Comparison of ENCODE assay signal across 20 cellular contexts in the genomic region with DNA sequence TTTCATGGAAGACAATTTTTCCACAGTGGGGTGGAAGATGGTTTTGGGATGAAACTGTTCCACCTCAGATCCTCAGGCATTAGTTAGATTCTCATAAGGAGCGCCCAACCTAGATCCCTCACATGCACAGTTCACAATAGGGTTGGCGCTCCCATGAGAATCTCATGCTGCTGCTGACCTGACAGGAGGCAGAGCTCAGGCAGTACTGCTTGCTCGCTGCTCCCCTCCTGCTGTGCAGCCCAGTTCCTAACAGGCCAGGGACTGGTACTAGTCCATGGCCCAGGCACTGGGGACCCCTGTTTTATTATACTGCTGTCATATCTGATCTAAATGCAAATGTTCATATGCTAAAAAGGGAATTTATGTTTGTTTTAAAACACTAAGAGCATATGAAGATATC. TPM values are rescaled to one million over a fixed set of nuclear protein-coding genes. Genes with fewer than 3 reads are reported as not detected.
A peak's percentile ranks its signal among the peaks of the same experiment; 100 is the strongest.
DNase-seq lines count a peak whose midpoint lies in the region; ATAC-seq and TF ChIP-seq lines count a peak whose summit lies in the region.
"Had no signal": no experiment of that assay in that cellular context is flagged by ENCODE, and none has a peak within 500 bp of the region (broad histone marks: within the 10 kb centered on the region; RNA-seq: fewer than 3 reads in every experiment).

No MANE protein-coding gene starts in this region.

- no peak overlapping the region for H3K4me3 Mint-ChIP-seq in GM23338
- H3K4me3 Mint-ChIP-seq in T-helper 17 cell = no peak overlapping the region
- H3K4me3 Mint-ChIP-seq in glutamatergic neuron (ENCODE audit: unreplicated experiment) = no peak overlapping the region
- H3K4me3 Mint-ChIP-seq: CD8-positive, alpha-beta T cell had no signal

- DNase-seq in GM23338 (ENCODE audit: low spot score) (peak; percentile 24), T-helper 17 cell (no peak), glutamatergic neuron (peak; percentile 51), DMS 273 (lab: John Stamatoyannopoulos, UW; ENCODE audit: unreplicated experiment) (no peak), MV-4-11 (lab: John Stamatoyannopoulos, UW) (no peak), anterior cingulate cortex (lab: John Stamatoyannopoulos, UW) (no peak)
- DNase-seq: C1 segment of cervical spinal cord; Caco-2; CD8-positive, alpha-beta T cell; DMS 273 treated with DMSO at 0.1 percent for 48 hours; DMS79; EL; GDM1; H7 had no signal

- H3K79me2 ChIP-seq in GM23338 (replicated peaks; ENCODE audit: insufficient read depth) = no peaks in the 10 kb centered on the region

- H3K9me2 ChIP-seq in GM23338 (ENCODE audit: insufficient read depth) = no peaks in the 10 kb centered on the region

- no peaks in the 10 kb centered on the region for H3K9me3 ChIP-seq in T-helper 17 cell (ENCODE audit: control insufficient read depth, low read length, poor library complexity, severe bottlenecking)
- H3K9me3 ChIP-seq: Caco-2 had no signal

- no peak overlapping the region for H3K27ac Mint-ChIP-seq in GM23338
- H3K27ac Mint-ChIP-seq in T-helper 17 cell = peak overlapping the region; percentile 9
- H3K27ac Mint-ChIP-seq in glutamatergic neuron (ENCODE audit: unreplicated experiment) = no peak overlapping the region
- H3K27ac Mint-ChIP-seq: CD8-positive, alpha-beta T cell had no signal

- H3K27ac ChIP-seq in GM23338 (ENCODE audit: low read depth) = no peak overlapping the region

- no peak overlapping the region for H3K4me2 ChIP-seq in GM23338

- no peaks in the 10 kb centered on the region for H3K27me3 ChIP-seq in GM23338 (ENCODE audit: insufficient read depth)

- H3F3A ChIP-seq in GM23338 (replicated peaks; ENCODE audit: low read depth) = no peaks in the 10 kb centered on the region; the same call in 1 of the 2 replicates

- peaks cover 13% of the 10 kb centered on the region; the same call in 1 of the 2 replicates for H4K20me1 ChIP-seq in GM23338 (replicated peaks; ENCODE audit: insufficient read depth)

- no peak overlapping the region for H3K4me3 ChIP-seq in GM23338
- H3K4me3 ChIP-seq: GM12878 had no signal

- H3K4me1 Mint-ChIP-seq in GM23338 (no peaks in the 10 kb centered on the region), T-helper 17 cell (peaks cover 4% of the 10 kb centered on the region), glutamatergic neuron (ENCODE audit: low read depth, unreplicated experiment) (peaks cover 3% of the 10 kb centered on the region)

- no peak for TF ChIP-seq CTCF in GM23338 (conservative IDR thresholded peaks at IDR 0.05; ENCODE audit: low read depth in 2 of 2)
- no peak for TF ChIP-seq CTCF in glutamatergic neuron (IDR thresholded peaks at IDR 0.05; ENCODE audit: partially characterized antibody, unreplicated experiment)

- no peaks in the 10 kb centered on the region; the same call in 2 of the 3 replicates for H3K36me3 Mint-ChIP-seq in GM23338 (ENCODE audit: low read depth)
- H3K36me3 Mint-ChIP-seq in T-helper 17 cell (ENCODE audit: low read depth) = no peaks in the 10 kb centered on the region
- H3K36me3 Mint-ChIP-seq in glutamatergic neuron (ENCODE audit: unreplicated experiment) = no peaks in the 10 kb centered on the region

- H3K27me3 Mint-ChIP-seq in GM23338 (ENCODE audit: insufficient read depth, low read depth, poor library complexity) = no peaks in the 10 kb centered on the region
- no peaks in the 10 kb centered on the region for H3K27me3 Mint-ChIP-seq in T-helper 17 cell
- H3K27me3 Mint-ChIP-seq in glutamatergic neuron (ENCODE audit: unreplicated experiment) = no peaks in the 10 kb centered on the region

- H3K36me3 ChIP-seq in GM23338 (ENCODE audit: insufficient read depth) = no peaks in the 10 kb centered on the region

- peaks cover 4% of the 10 kb centered on the region; the same call in 1 of the 2 replicates for H3K4me1 ChIP-seq in GM23338 (ENCODE audit: insufficient read depth)
- H3K4me1 ChIP-seq: Caco-2 had no signal

- ATAC-seq in GM23338 (peak; percentile 69), T-helper 17 cell (no peak)
- ATAC-seq: CD8-positive, alpha-beta T cell; GM12878; HCT116 had no signal

- H2AFZ ChIP-seq in GM23338 = no peak overlapping the region

- H3K9me3 Mint-ChIP-seq in GM23338 (no peaks in the 10 kb centered on the region; the same call in 2 of the 3 replicates), glutamatergic neuron (ENCODE audit: unreplicated experiment) (no peaks in the 10 kb centered on the region)
- H3K9me3 Mint-ChIP-seq: CD8-positive, alpha-beta T cell had no signal

TF ChIP-seq in GM23338, 12 proteins besides CTCF, POLR2A, EP300 and RAD21 (continues in another document):
- TF ChIP-seq STAT1 (IDR thresholded peaks at IDR 0.05; ENCODE audit: unreplicated experiment) (no peak), ZNF331 (CRISPR knock-in tag; IDR thresholded peaks at IDR 0.05; ENCODE audit: low read depth) (no peak), CREB1 (CRISPR knock-in tag; IDR thresholded peaks at IDR 0.05; ENCODE audit: low read depth) (no peak), ETS1 (IDR thresholded peaks at IDR 0.05) (no peak), REST (IDR thresholded peaks at IDR 0.05; ENCODE audit: unreplicated experiment) (no peak), JUNB (IDR thresholded peaks at IDR 0.05; ENCODE audit: unreplicated experiment) (no peak), ZNF114 (CRISPR knock-in tag; IDR thresholded peaks at IDR 0.05) (no peak), EZH2phosphoT487 (IDR thresholded peaks at IDR 0.05; ENCODE audit: unreplicated experiment) (no peak), POLR2AphosphoS5 (IDR thresholded peaks at IDR 0.05; ENCODE audit: low read depth) (no peak)

RNA-seq across cellular contexts. Expression of gene GRK7, which starts 9.8 kb away (rescaled TPM):
- total RNA-seq in GM23338 (2014; rRNA removed; shearing (Covaris generic)) = not detected in 2 replicates
- not detected in 2 replicates for polyA plus RNA-seq in GM23338 (2016; fragmentation: Nextera tagmentation; extraction: Ambion mirVana)
- total RNA-seq in T-helper 17 cell (under 1 TPM; 0.18 to 0.20 TPM), glutamatergic neuron (ENCODE audit: unreplicated experiment) (not detected)
- total RNA-seq: A172, A673, Caco-2, GM12878, H1, H7 had no signal
- polyA plus RNA-seq: BJ, GM12878, H1 had no signal

RNA-seq across cellular contexts. Expression of gene RNF7, which starts 15.3 kb away (rescaled TPM):
- 156 and 173 TPM in 2 replicates for total RNA-seq in GM23338 (2014; rRNA removed; shearing (Covaris generic))
- 254 and 256 TPM in 2 replicates for polyA plus RNA-seq in GM23338 (2016; fragmentation: Nextera tagmentation; extraction: Ambion mirVana)
- total RNA-seq in T-helper 17 cell (10 to 100 TPM; 58.3 to 68.2 TPM), glutamatergic neuron (ENCODE audit: unreplicated experiment) (95.0 TPM)

Comparison
In these comparisons a context has a peak if more than half of its experiments do, and no peak if none do; other contexts are left out.
1. DNase-seq: peak in GM23338 (single experiment) and glutamatergic neuron (single experiment); none in T-helper 17 cell (0 of 3), DMS 273 (single experiment), MV-4-11 (single experiment) and anterior cingulate cortex (0 of 58).